8 cellular contexts compared by ENCODE assay signal in the genomic region with DNA sequence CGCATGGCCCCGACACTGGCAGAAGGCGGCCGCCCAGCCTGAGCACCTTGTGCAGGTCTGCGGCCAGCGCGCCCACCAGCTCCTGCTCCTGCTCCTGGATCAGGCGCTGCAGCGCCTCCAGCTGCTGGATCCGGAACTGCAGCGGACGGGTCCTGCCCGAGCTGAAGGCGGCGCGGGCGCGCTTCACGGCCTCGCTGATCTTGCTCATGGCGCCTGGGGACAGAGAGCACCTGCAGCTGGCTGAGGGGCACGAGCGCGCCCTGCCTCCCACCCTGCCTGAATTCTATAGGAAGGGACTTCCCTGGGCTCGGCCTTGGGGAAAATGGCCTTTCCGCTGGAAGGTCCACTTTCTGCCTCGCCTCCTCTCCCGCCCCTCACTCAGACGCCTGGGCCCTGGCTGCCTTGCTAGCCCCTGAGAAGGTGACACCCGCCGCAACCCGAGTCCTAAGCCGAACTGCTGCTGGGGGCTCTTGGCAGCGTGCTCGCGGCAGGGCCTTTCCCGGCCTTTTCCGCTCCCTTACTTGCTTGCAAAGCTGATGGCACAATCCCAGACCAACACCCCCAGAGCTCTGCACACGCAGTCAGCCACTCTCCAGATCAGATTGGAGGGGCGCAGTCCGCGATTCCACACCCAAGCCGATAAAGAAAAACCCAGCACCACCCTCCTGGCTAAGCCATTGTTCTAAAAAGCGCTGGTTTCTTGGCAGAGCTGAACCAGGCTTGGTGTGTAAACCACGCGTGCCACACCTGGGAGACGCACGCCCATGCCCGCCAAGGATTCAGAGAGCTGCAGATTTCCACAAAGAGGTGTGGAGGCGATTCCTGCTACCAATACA. TPM values are rescaled to one million over a fixed set of nuclear protein-coding genes. Genes with fewer than 3 reads are reported as not detected.
DNase-seq lines count a peak whose midpoint lies in the region; ATAC-seq, FAIRE-seq and TF ChIP-seq lines count a peak whose summit lies in the region.

No MANE protein-coding gene starts in this region.

- peak overlapping the region; percentile 40 for H3K4me2 ChIP-seq in endothelial cell of umbilical vein (ENCODE audit: insufficient read depth, low read length)

- no TSS peak for BruUV-seq in endothelial cell of umbilical vein (replicated peaks; lab: Mats Ljungman, UMichigan)

- no peak overlapping the region for H3K9ac ChIP-seq in endothelial cell of umbilical vein (replicated peaks; ENCODE audit: extremely low read depth, insufficient read depth, low read length)

- no peak overlapping the region for H3K27ac ChIP-seq in AG04450 (ENCODE audit: low read depth, low read length)
- no peak overlapping the region for H3K27ac ChIP-seq in endothelial cell of umbilical vein (ENCODE audit: insufficient read depth, low read depth, low read length)
- no peak overlapping the region for H3K27ac ChIP-seq in mesodermal cell (ENCODE audit: low read depth, low read length, severe bottlenecking)

- peak overlapping the region; percentile 99 for H2AFZ ChIP-seq in endothelial cell of umbilical vein (ENCODE audit: low read depth, low read length)

- H3K9me3 ChIP-seq in AG04450 (ENCODE audit: control insufficient read depth, insufficient read depth, low read length), result no peaks in the 10 kb centered on the region; the same call in 1 of the 2 replicates
- no peaks in the 10 kb centered on the region for H3K9me3 ChIP-seq in endothelial cell of umbilical vein (replicated peaks; ENCODE audit: control insufficient read depth, insufficient read depth, low read length)
- no peaks in the 10 kb centered on the region for H3K9me3 ChIP-seq in mesodermal cell (ENCODE audit: control insufficient read depth, low read length)

- 35 to 39% methylated on average over 40 to 42 of the region's 50 CpGs for WGBS in mesodermal cell (ENCODE audit: insufficient coverage in 2 of 2), 2 experiments

- CTCF ChIA-PET in AG04450 (lab: Charles Lee), result interaction anchor here (0.6 to 2.7 kb wide), 23 partner anchors 9 to 309 kb away, joined by 3 to 22 read pairs (median 4); no protein-coding TSS in a partner anchor
- CTCF ChIA-PET in endothelial cell of umbilical vein (lab: Charles Lee), result interaction anchor here (0.6 to 4.5 kb wide), 32 partner anchors 10 to 382 kb away, joined by 3 to 100 read pairs (median 3); partner anchors contain the start of genes ALDH3A2, B9D1 and MAPK7

- POLR2A ChIA-PET in AG04450 (lab: Yijun Ruan, JAX) (interaction anchor here (0.6 to 2.1 kb wide), 3 partner anchors 25 to 318 kb away, joined by 3 to 5 read pairs (median 4); partner anchors contain the start of gene ALDH3A2), endothelial cell of umbilical vein (lab: Charles Lee) (interaction anchor here (1.1 kb wide), 1 partner anchor 17 kb away, joined by 6 read pairs; no protein-coding TSS in a partner anchor)

- ATAC-seq in GM19452 (IDR thresholded peaks at IDR 0.05; ENCODE audit: unreplicated experiment) (peak; percentile 75), GM18519 (IDR thresholded peaks at IDR 0.05; ENCODE audit: low FRiP score, unreplicated experiment) (no peak)

- H3K9me1 ChIP-seq in endothelial cell of umbilical vein (replicated peaks; ENCODE audit: control insufficient read depth, extremely low read depth, insufficient read depth, low read length), result no peaks in the 10 kb centered on the region

- intact Hi-C loops in endothelial cell of umbilical vein (cut with micrococcal nuclease), result loop anchor here (2.0 kb wide), 1 partner anchor 96 kb away; the partner anchor contains the start of gene ALDH3A2

- H3K4me1 ChIP-seq in endothelial cell of umbilical vein (ENCODE audit: control insufficient read depth, extremely low read depth, insufficient read depth, low read length) (peaks cover 5% of the 10 kb centered on the region), mesodermal cell (ENCODE audit: control insufficient read depth, insufficient read depth, low read length, poor library complexity, severe bottlenecking) (no peaks in the 10 kb centered on the region)

- no peaks in the 10 kb centered on the region for H4K20me1 ChIP-seq in endothelial cell of umbilical vein (replicated peaks; ENCODE audit: control insufficient read depth, extremely low read depth, insufficient read depth, low read length)

- TF ChIP-seq CTCF in AG04450 (IDR thresholded peaks at IDR 0.05; ENCODE audit: low read depth, low read length) (peak; percentile 79), endothelial cell of umbilical vein (IDR thresholded peaks at IDR 0.05; ENCODE audit: extremely low read depth in 1 of 2, insufficient read depth in 1 of 2, low read depth in 1 of 2, low read length in 2 of 2) (peak; percentile 90 to 99)

- dilution Hi-C loops in endothelial cell of umbilical vein (cut with MboI; ENCODE audit: extremely low pct_ligation_motif_present, low sequenced_read_pairs), result no loop called here

- FAIRE-seq in endothelial cell of umbilical vein (lab: Jason Lieb, UNC), result peak; percentile 92

- no peaks in the 10 kb centered on the region for H3K79me2 ChIP-seq in endothelial cell of umbilical vein (ENCODE audit: control insufficient read depth, insufficient read depth, low read length)

- H3K4me3 ChIP-seq in AG04450 (ENCODE audit: low read depth, low read length) (peak overlapping the region; percentile 35), endothelial cell of umbilical vein (replicated peaks in 1 of 3; ENCODE audit: insufficient read depth in 1 of 3, low read depth in 1 of 3, low read length in 3 of 3) (peak overlapping the region in 1 of 3 experiments; percentile 37), mesodermal cell (ENCODE audit: extremely low read depth, insufficient read depth, low read length, poor library complexity, severe bottlenecking) (peak overlapping the region; percentile 33)

- H3K27me3 ChIP-seq in AG04450 (ENCODE audit: control insufficient read depth, insufficient read depth, low read length), result peaks cover 32% of the 10 kb centered on the region
- H3K27me3 ChIP-seq in endothelial cell of umbilical vein (ENCODE audit: control insufficient read depth in 2 of 2, insufficient read depth in 2 of 2, low read length in 2 of 2), result no peaks in the 10 kb centered on the region

- DNase-seq in AG04450 (ENCODE audit: low read depth, low spot score), result no peak
- DNase-seq in NCI-H510A (lab: John Stamatoyannopoulos, UW), result peak; percentile 87
- DNase-seq in activated CD8-positive, alpha-beta memory T cell treated with anti-CD3 and anti-CD28 coated beads, Interleukin-2, amount 50 U/mL, for 24 hours (ENCODE audit: extremely low read depth), result peak; percentile 33
- peak; percentile 84 for DNase-seq in endothelial cell of umbilical vein (ENCODE audit: low read depth, low spot score)
- DNase-seq in stimulated activated CD8-positive, alpha-beta memory T cell treated with anti-CD3 and anti-CD28 coated beads, Interleukin-12 subunit alpha, Interleukin-12 subunit beta, amount 100 ng/mL, for 4 hours (ENCODE audit: low read depth), result peak; percentile 70

- H3K36me3 ChIP-seq in endothelial cell of umbilical vein (ENCODE audit: control insufficient read depth in 2 of 2, extremely low read depth in 1 of 2, insufficient read depth in 2 of 2, low read length in 2 of 2) (no peaks in the 10 kb centered on the region), mesodermal cell (ENCODE audit: control insufficient read depth, insufficient read depth, low read length) (no peaks in the 10 kb centered on the region)

- TF ChIP-seq POLR2A in endothelial cell of umbilical vein (IDR thresholded peaks at IDR 0.05; ENCODE audit: low read depth, low read length), result no peak

TF ChIP-seq in endothelial cell of umbilical vein, 7 proteins besides CTCF, POLR2A, EP300 and RAD21:
- TF ChIP-seq POLR2AphosphoS5 (IDR thresholded peaks at IDR 0.05; ENCODE audit: insufficient read depth, low read depth, low read length) (peak; percentile 40), EZH2 (IDR thresholded peaks at IDR 0.05; ENCODE audit: borderline replicate concordance, low read depth, low read length, severe bottlenecking) (no peak)

RNA-seq across cellular contexts. Expression of gene ALDH3A1, which starts 3.0 kb away (rescaled TPM):
- polyA plus RNA-seq in AG04450 (2011; rRNA removed) (0.14 and 1.7 TPM in 2 replicates), endothelial cell of umbilical vein (0.11 and 0.25 TPM in 2 replicates)
- 0.30 TPM in 1 of 2 replicates, not detected in the other for polyA minus RNA-seq in AG04450 (2011; rRNA and poly(A)+ RNA removed)
- total RNA-seq in endothelial cell of umbilical vein, result 1.2 TPM in 2 replicates
- polyA plus RNA-seq in endothelial cell of umbilical vein (2011; cell fraction: cytosol; rRNA removed), result 0.12 and 0.47 TPM in 2 replicates
- polyA plus RNA-seq in endothelial cell of umbilical vein (2011; cell fraction: nucleus; rRNA removed), result 0.09 and 0.22 TPM in 2 replicates
- 0.18 and 0.21 TPM in 2 replicates for polyA plus RNA-seq in endothelial cell of umbilical vein (2012)
- polyA minus RNA-seq in endothelial cell of umbilical vein, result 0.23 TPM in 1 of 2 replicates, not detected in the other
- 8.3 TPM for polyA minus RNA-seq in endothelial cell of umbilical vein (2011; cell fraction: cytosol; rRNA and poly(A)+ RNA removed)
- 0.63 TPM in 1 of 2 replicates, not detected in the other for polyA minus RNA-seq in endothelial cell of umbilical vein (2011; cell fraction: nucleus; rRNA and poly(A)+ RNA removed)
- not detected for polyA plus RNA-seq in mesodermal cell (2013, experiment 1 of 2)
- not detected for polyA plus RNA-seq in mesodermal cell (2013, experiment 2 of 2)

RNA-seq across cellular contexts. Expression of gene SLC47A2, which starts 28.8 kb away (rescaled TPM):
- polyA plus RNA-seq in AG04450 (2011; rRNA removed), result not detected in 2 replicates
- not detected in 2 replicates for polyA minus RNA-seq in AG04450 (2011; rRNA and poly(A)+ RNA removed)
- total RNA-seq in endothelial cell of umbilical vein, result not detected in 2 replicates
- polyA plus RNA-seq in endothelial cell of umbilical vein, result not detected in 2 replicates
- polyA plus RNA-seq in endothelial cell of umbilical vein (2011; cell fraction: cytosol; rRNA removed), result not detected in 2 replicates
- not detected in 2 replicates for polyA plus RNA-seq in endothelial cell of umbilical vein (2011; cell fraction: nucleus; rRNA removed)
- polyA plus RNA-seq in endothelial cell of umbilical vein (2012), result not detected in 2 replicates
- polyA minus RNA-seq in endothelial cell of umbilical vein, result not detected in 2 replicates
- polyA minus RNA-seq in endothelial cell of umbilical vein (2011; cell fraction: cytosol; rRNA and poly(A)+ RNA removed), result not detected
- polyA minus RNA-seq in endothelial cell of umbilical vein (2011; cell fraction: nucleus; rRNA and poly(A)+ RNA removed), result not detected in 2 replicates
- polyA plus RNA-seq in mesodermal cell (2013, experiment 1 of 2), result not detected
- not detected for polyA plus RNA-seq in mesodermal cell (2013, experiment 2 of 2)
